8 cellular contexts compared by ENCODE assay signal in genomic region chr16:67993207-67994036, GRCh38.
DNase-seq lines count a peak whose midpoint lies in the region; ATAC-seq and TF ChIP-seq lines count a peak whose summit lies in the region.

No MANE protein-coding gene starts in this region.

- DNase-seq in NCI-H2081 treated with DMSO at 0.1 percent for 48 hours (lab: John Stamatoyannopoulos, UW) (peak; percentile 8), cardiac fibroblast (ENCODE audit: low read depth in 2 of 2) (peak; percentile 73 to 75), NCI-H128 (lab: John Stamatoyannopoulos, UW; ENCODE audit: unreplicated experiment) (no peak)
- DNase-seq in activated CD4-positive, CD25-positive, alpha-beta regulatory T cell (lab: John Stamatoyannopoulos, UW) = peak; percentile 65 to 70 (median 68)
- DNase-seq in stimulated activated CD4-positive, alpha-beta T cell treated with anti-CD3 and anti-CD28 coated beads, Interleukin-1b, Interleukin-23, amount 100 ng/mL, for 24 hours (ENCODE audit: low read depth in 4 of 4, low spot score in 1 of 4) = peak; percentile 53 to 78 (median 73)

- H3K27me3 ChIP-seq in layer of hippocampus (ENCODE audit: control insufficient read depth, insufficient read depth, low read length) = no peaks in the 10 kb centered on the region

- peak overlapping the region; percentile 58 for H3K27ac ChIP-seq in layer of hippocampus (ENCODE audit: low read depth, low read length)

- TF ChIP-seq CTCF in cardiac fibroblast (IDR thresholded peaks at IDR 0.05; ENCODE audit: low read depth, low read length) = peak; percentile 74

- peak; percentile 69 for ATAC-seq in GM18502 (IDR thresholded peaks at IDR 0.05; ENCODE audit: poor library complexity, unreplicated experiment)
- ATAC-seq in HG02798 (IDR thresholded peaks at IDR 0.05; ENCODE audit: poor library complexity, unreplicated experiment) = peak; percentile 88

- peak overlapping the region in 1 of 2 donors; percentile 11 for H3K4me3 ChIP-seq in cardiac fibroblast (replicated peaks in 1 of 2; ENCODE audit: low read depth in 2 of 2, low read length in 2 of 2)
